ENCODE assay signal across 9 cellular contexts in the genomic region with DNA sequence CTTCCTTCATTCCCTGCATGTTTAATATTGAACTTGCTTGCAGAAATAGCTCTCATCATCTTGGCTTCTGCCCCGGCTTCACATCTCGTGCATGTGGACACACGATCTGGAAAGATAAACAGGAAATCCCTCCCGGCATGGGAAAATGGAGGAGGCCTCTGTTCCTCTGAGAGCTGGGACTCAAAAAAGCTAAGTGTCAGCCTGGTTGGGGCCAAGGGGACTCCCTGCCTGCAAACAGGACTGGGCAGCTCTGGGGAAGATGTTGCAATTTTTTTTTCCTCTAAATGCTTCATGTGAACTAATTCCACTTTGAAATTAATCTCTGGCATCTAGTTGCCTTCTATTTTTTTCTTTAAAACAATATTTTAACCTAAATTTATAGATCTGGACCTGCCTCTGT. TPM values are rescaled to one million over a fixed set of nuclear protein-coding genes. Genes with fewer than 3 reads are reported as not detected.
DNase-seq lines count a peak whose midpoint lies in the region; ATAC-seq and TF ChIP-seq lines count a peak whose summit lies in the region.
"Had no signal": no experiment of that assay in that cellular context is flagged by ENCODE, and none has a peak within 500 bp of the region (broad histone marks: within the 10 kb centered on the region; RNA-seq: fewer than 3 reads in every experiment).

No MANE protein-coding gene starts in this region.

- 0 out of 4 replicates have a peak overlapping the region, but pooled peaks of 1 of the 2 experiments have one; percentile 11 for H4K8ac ChIP-seq in IMR-90 (ENCODE audit: low read depth in 2 of 2, low read length in 2 of 2)

- no peak for TF ChIP-seq POLR2A in IMR-90 (IDR thresholded peaks at IDR 0.05; ENCODE audit: low read depth, low read length)
- no peak for TF ChIP-seq POLR2A in thyroid gland (IDR thresholded peaks at IDR 0.05)

- H4K20me1 ChIP-seq in IMR-90 (ENCODE audit: insufficient read depth, low read length): no peaks in the 10 kb centered on the region
- H4K20me1 ChIP-seq in SK-N-SH (ENCODE audit: insufficient read depth): no peaks in the 10 kb centered on the region

- POLR2A ChIA-PET in IMR-90 (lab: Charles Lee; ENCODE audit: unreplicated experiment) (no interaction called here), SK-N-SH (lab: Yijun Ruan, JAX) (no interaction called here)
- POLR2A ChIA-PET in CD8-positive, alpha-beta T cell (lab: Charles Lee): no interaction called here

- no peak overlapping the region for H3K18ac ChIP-seq in IMR-90 (ENCODE audit: low read depth, low read length)

- in situ Hi-C loops in IMR-90 (cut with MboI; ENCODE audit: low sequenced_read_pairs): no loop called here

- H3K4me3 ChIP-seq in IMR-90 (ENCODE audit: insufficient read depth, low read depth, low read length) (no peak overlapping the region), SK-N-SH (ENCODE audit: low read depth in 2 of 2, low read length in 1 of 2) (no peak overlapping the region), right cardiac atrium (ENCODE audit: low read length) (no peak overlapping the region), thyroid gland (replicated peaks in 1 of 3) (no peak overlapping the region)
- no peak overlapping the region for H3K4me3 ChIP-seq in CD8-positive, alpha-beta T cell (ENCODE audit: low read depth, low read length)

- H3K4me2 ChIP-seq in IMR-90 (ENCODE audit: low read depth, low read length): no peak overlapping the region
- H3K4me2 ChIP-seq in SK-N-SH: no peak overlapping the region

- no peak overlapping the region for H4K91ac ChIP-seq in IMR-90 (ENCODE audit: insufficient read depth, low read depth, low read length)

- H3K4me3 Mint-ChIP-seq in CD8-positive, alpha-beta T cell: no peak overlapping the region

- no peaks in the 10 kb centered on the region for H3K4me1 Mint-ChIP-seq in CD8-positive, alpha-beta T cell (ENCODE audit: low read depth)

- TF ChIP-seq CTCF in IMR-90 (conservative IDR thresholded peaks at IDR 0.05; ENCODE audit: low read depth, low read length) (no peak), SK-N-SH (IDR thresholded peaks at IDR 0.05) (no peak), thyroid gland (IDR thresholded peaks at IDR 0.05) (no peak)
- no peak for TF ChIP-seq CTCF in CD8-positive, alpha-beta T cell (IDR thresholded peaks at IDR 0.05)

- H3K9me2 ChIP-seq in SK-N-SH: no peaks in the 10 kb centered on the region

- H2BK20ac ChIP-seq in IMR-90 (ENCODE audit: low read depth, low read length): no peak overlapping the region

- peaks cover 7% of the 10 kb centered on the region for H3K27me3 Mint-ChIP-seq in CD8-positive, alpha-beta T cell (ENCODE audit: low read depth)

- H3K4me1 ChIP-seq in IMR-90 (ENCODE audit: control insufficient read depth, insufficient read depth, low read length): peaks cover 29% of the 10 kb centered on the region
- peaks cover 20 to 27% of the 10 kb centered on the region in 2 experiments; a peak in 3 of 4 replicates for H3K4me1 ChIP-seq in SK-N-SH (ENCODE audit: control insufficient read depth in 1 of 2, insufficient read depth in 2 of 2, low read depth in 1 of 2, low read length in 1 of 2)
- H3K4me1 ChIP-seq in right cardiac atrium (ENCODE audit: control insufficient read depth, insufficient read depth, low read length): peaks cover 13% of the 10 kb centered on the region
- peaks cover 0 to 30% of the 10 kb centered on the region in 2 donors for H3K4me1 ChIP-seq in thyroid gland
- H3K4me1 ChIP-seq in CD8-positive, alpha-beta T cell (ENCODE audit: insufficient read depth, low read length): no peaks in the 10 kb centered on the region

- H2BK120ac ChIP-seq in IMR-90 (ENCODE audit: low read depth, low read length): 0 out of 2 replicates have a peak overlapping the region, but pooled peaks have one; percentile 24

- TF ChIP-seq EP300 in SK-N-SH (IDR thresholded peaks at IDR 0.05; ENCODE audit: borderline replicate concordance in 1 of 2, low read depth in 1 of 2, low read length in 1 of 2): 0 out of 4 replicates have a peak, but pooled peaks of 1 of the 2 experiments have one; percentile 27

- H2AK5ac ChIP-seq in IMR-90 (ENCODE audit: low read depth, low read length): no peak overlapping the region

- dilution Hi-C loops in IMR-90 (cut with HindIII; ENCODE audit: low sequenced_read_pairs, unreplicated experiment): no loop called here

- H3K79me1 ChIP-seq in IMR-90 (ENCODE audit: low read depth in 1 of 2, low read length in 2 of 2): peaks cover 0 to 9% of the 10 kb centered on the region in 2 experiments; a peak in 3 of 4 replicates

- no peak overlapping the region for H3K27ac Mint-ChIP-seq in CD8-positive, alpha-beta T cell

- H3K27ac ChIP-seq in IMR-90 (ENCODE audit: insufficient read depth, low read length) (peak overlapping the region; percentile 55; the same call in 1 of the 2 replicates), SK-N-SH (ENCODE audit: low read depth in 2 of 2, low read length in 1 of 2) (no peak overlapping the region; a peak in 1 of 4 replicates), right cardiac atrium (ENCODE audit: low read length) (no peak overlapping the region), thyroid gland (peak overlapping the region in 1 of 3 donors; percentile 1)
- no peak overlapping the region for H3K27ac ChIP-seq in CD8-positive, alpha-beta T cell (ENCODE audit: low read depth, low read length)

- H3K9me1 ChIP-seq in IMR-90 (ENCODE audit: insufficient read depth, low read length): peaks cover 15% of the 10 kb centered on the region

- H3K27me3 ChIP-seq in IMR-90 (ENCODE audit: control insufficient read depth, insufficient read depth, low read length) (no peaks in the 10 kb centered on the region), SK-N-SH (ENCODE audit: insufficient read depth) (no peaks in the 10 kb centered on the region), right cardiac atrium (ENCODE audit: control insufficient read depth, insufficient read depth) (no peaks in the 10 kb centered on the region), thyroid gland (no peaks in the 10 kb centered on the region)
- no peaks in the 10 kb centered on the region for H3K27me3 ChIP-seq in CD8-positive, alpha-beta T cell (ENCODE audit: insufficient read depth, low read length)

- H3K36me3 ChIP-seq in IMR-90 (ENCODE audit: control insufficient read depth, insufficient read depth, low read length): no peaks in the 10 kb centered on the region
- no peaks in the 10 kb centered on the region for H3K36me3 ChIP-seq in SK-N-SH (replicated peaks in 1 of 2; ENCODE audit: control insufficient read depth in 1 of 2, insufficient read depth in 2 of 2, low read length in 1 of 2)
- H3K36me3 ChIP-seq in thyroid gland: no peaks in the 10 kb centered on the region
- H3K36me3 ChIP-seq in CD8-positive, alpha-beta T cell (ENCODE audit: insufficient read depth, low read length): no peaks in the 10 kb centered on the region

- no peaks in the 10 kb centered on the region for H3F3A ChIP-seq in SK-N-SH (replicated peaks; ENCODE audit: insufficient read depth)

- H3K79me2 ChIP-seq in SK-N-SH (ENCODE audit: insufficient read depth): no peaks in the 10 kb centered on the region

- H3K9me3 ChIP-seq in IMR-90 (ENCODE audit: control insufficient read depth, insufficient read depth, low read length) (no peaks in the 10 kb centered on the region), SK-N-SH (no peaks in the 10 kb centered on the region), right cardiac atrium (ENCODE audit: control insufficient read depth, low read length) (no peaks in the 10 kb centered on the region), thyroid gland (no peaks in the 10 kb centered on the region)
- H3K9me3 ChIP-seq in CD8-positive, alpha-beta T cell (ENCODE audit: low read length): no peaks in the 10 kb centered on the region

- CTCF ChIA-PET in IMR-90 (lab: Yijun Ruan, JAX): interaction anchor here (0.8 to 1.1 kb wide), 2 partner anchors 24 to 41 kb away, joined by 3 to 5 read pairs; no protein-coding TSS in a partner anchor
- CTCF ChIA-PET in SK-N-SH (lab: Yijun Ruan, JAX): interaction anchor here (0.6 to 3.5 kb wide), 8 partner anchors 23 to 1464 kb away, joined by 3 to 22 read pairs (median 3); a partner anchor contains a TSS
- CTCF ChIA-PET in CD8-positive, alpha-beta T cell (lab: Charles Lee): interaction anchor here (0.7 kb wide), 1 partner anchor 1418 kb away, joined by 3 read pairs; no protein-coding TSS in a partner anchor

- no TSS peak for BruUV-seq in IMR-90 (replicated peaks; lab: Mats Ljungman, UMichigan)

- H4K5ac ChIP-seq in IMR-90 (ENCODE audit: low read depth, low read length): no peak overlapping the region

- H3K9ac ChIP-seq in IMR-90 (ENCODE audit: low read depth, low read length) (no peak overlapping the region), SK-N-SH (no peak overlapping the region)

- no peak overlapping the region for H2AK9ac ChIP-seq in IMR-90 (replicated peaks; ENCODE audit: low read depth, low read length, poor library complexity)

- H3K36me3 Mint-ChIP-seq in CD8-positive, alpha-beta T cell: no peaks in the 10 kb centered on the region

- no peaks in the 10 kb centered on the region for H3K9me3 Mint-ChIP-seq in CD8-positive, alpha-beta T cell

- peak overlapping the region; percentile 4; the same call in 1 of the 2 replicates for H3K4ac ChIP-seq in IMR-90 (ENCODE audit: low read depth, low read length)

- intact Hi-C loops in IMR-90 (cut with micrococcal nuclease): no loop called here
- intact Hi-C loops in right cardiac atrium (cut with DNase I): no loop called here
- intact Hi-C loops in thyroid gland (cut with DNase I): no loop called here
- intact Hi-C loops in CD8-positive, alpha-beta T cell (cut with DNase I, micrococcal nuclease): no loop called here

- H2BK5ac ChIP-seq in IMR-90 (ENCODE audit: low read depth, low read length, poor library complexity, severe bottlenecking): no peak overlapping the region

- no peak overlapping the region for H3K56ac ChIP-seq in IMR-90 (ENCODE audit: extremely low read depth, insufficient read depth, low read length)

- WGBS in IMR-90 (ENCODE audit: extremely low coverage in 2 of 2, insufficient read length in 1 of 2), 2 experiments: 0% methylated on average over 1 of the region's 4 CpGs; no CpG with 5 or more reads in 1 of the 2 experiments
- 9% methylated on average over 4 of the region's 4 CpGs for WGBS in SK-N-SH (ENCODE audit: low lambda C conversion rate)
- 7% methylated on average over 4 of the region's 4 CpGs for WGBS in right cardiac atrium
- WGBS in thyroid gland, 2 donors: 5 to 18% methylated on average over 4 of the region's 4 CpGs

- TF ChIP-seq RAD21 in IMR-90 (IDR thresholded peaks at IDR 0.05; ENCODE audit: low read length) (no peak), SK-N-SH (IDR thresholded peaks at IDR 0.05; ENCODE audit: low read length) (no peak)

- no peak overlapping the region for H3K23ac ChIP-seq in IMR-90 (ENCODE audit: low read depth, low read length)

- H2AFZ ChIP-seq in IMR-90 (replicated peaks; ENCODE audit: low read length, poor library complexity) (peak overlapping the region; percentile 74), SK-N-SH (ENCODE audit: low read depth) (peak overlapping the region; percentile 75)

- ATAC-seq in IMR-90 (ENCODE audit: low read depth) (peak; percentile 76), right cardiac atrium (peak; percentile 85 to 91), HG03354 (IDR thresholded peaks at IDR 0.05; ENCODE audit: poor library complexity, severe bottlenecking, unreplicated experiment) (no peak)
- no peak for ATAC-seq in CD8-positive, alpha-beta T cell

- H3K14ac ChIP-seq in IMR-90 (replicated peaks; ENCODE audit: low read depth, low read length): no peak overlapping the region

- no peak overlapping the region for H2BK15ac ChIP-seq in IMR-90 (ENCODE audit: low read depth, low read length)

- peak; percentile 89 for DNase-seq in IMR-90
- DNase-seq in SK-N-SH: peak; percentile 58
- peak; percentile 71 to 86 (median 84) for DNase-seq in right cardiac atrium
- DNase-seq in thyroid gland: peak; percentile 38 to 42
- no peak for DNase-seq in DMS114 treated with DMSO at 0.1 percent for 48 hours (lab: John Stamatoyannopoulos, UW; ENCODE audit: unreplicated experiment)
- DNase-seq in CD8-positive, alpha-beta T cell: no peak
- DNase-seq in NCI-H524 (lab: John Stamatoyannopoulos, UW): no peak

RNA-seq across cellular contexts. Expression of a gene that starts 24.8 kb away (rescaled TPM):
- 11.1 and 15.0 TPM in 2 replicates for total RNA-seq in IMR-90 (2012; rRNA removed)
- polyA plus RNA-seq in IMR-90 (2012; rRNA removed): 9.2 and 10.1 TPM in 2 replicates
- 5.2 and 16.1 TPM in 2 replicates for polyA plus RNA-seq in IMR-90 (2012; cell fraction: cytosol; rRNA removed)
- 6.1 and 13.7 TPM in 2 replicates for polyA plus RNA-seq in IMR-90 (2012; cell fraction: nucleus; rRNA removed; ENCODE audit: low replicate concordance)
- 4.3 and 4.7 TPM in 2 replicates for polyA plus RNA-seq in SK-N-SH (2012; rRNA removed)
- polyA plus RNA-seq in SK-N-SH (2012; cell fraction: cytosol; rRNA removed): 5.3 and 5.5 TPM in 2 replicates
- 4.5 and 5.3 TPM in 2 replicates for polyA plus RNA-seq in SK-N-SH (2012; cell fraction: nucleus; rRNA removed)
- total RNA-seq in right cardiac atrium: 10 to 100 TPM; 16.9 to 37.0 (median 22.0) TPM
- 5.8 TPM for polyA plus RNA-seq in right cardiac atrium
- total RNA-seq in thyroid gland: 10 to 100 TPM; 34.2 to 47.0 (median 39.7) TPM
- total RNA-seq in CD8-positive, alpha-beta T cell: under 1 TPM; 0.22 to 0.35 TPM

RNA-seq across cellular contexts. Expression of a gene that starts 29.4 kb away (rescaled TPM):
- total RNA-seq in IMR-90 (2012; rRNA removed): not detected in 2 replicates
- not detected in 2 replicates for polyA plus RNA-seq in IMR-90 (2012; rRNA removed)
- 0.05 and 0.57 TPM in 2 replicates for polyA plus RNA-seq in IMR-90 (2012; cell fraction: cytosol; rRNA removed)
- 0.22 and 0.24 TPM in 2 replicates for polyA plus RNA-seq in IMR-90 (2012; cell fraction: nucleus; rRNA removed; ENCODE audit: low replicate concordance)
- 0.21 and 0.39 TPM in 2 replicates for polyA plus RNA-seq in SK-N-SH (2012; rRNA removed)
- 0.23 and 0.33 TPM in 2 replicates for polyA plus RNA-seq in SK-N-SH (2012; cell fraction: cytosol; rRNA removed)
- 0.50 and 0.66 TPM in 2 replicates for polyA plus RNA-seq in SK-N-SH (2012; cell fraction: nucleus; rRNA removed)
- total RNA-seq in right cardiac atrium: 1 to 10 TPM in 2 of 4 donors, under 1 TPM in 2; 0.86 to 1.3 (median 1.1) TPM
- 0.68 TPM for polyA plus RNA-seq in right cardiac atrium
- total RNA-seq in thyroid gland: 10 to 100 TPM in 1 of 4 donors, 1 to 10 TPM in 3; 2.8 to 17.2 (median 8.6) TPM
- total RNA-seq in CD8-positive, alpha-beta T cell: not detected
- total RNA-seq: T-helper 2 cell treated with Interferon-gamma antibody and Interleukin-4, amounts not matched to agents 100 ng/mL and 5 ng/mL, for 36 hours had no signal

Comparison
In these comparisons a context has a peak if more than half of its experiments do, and no peak if none do; other contexts are left out.
1. ATAC-seq: peak in IMR-90 (single experiment) and right cardiac atrium (2 of 2); none in HG03354 (single experiment) and CD8-positive, alpha-beta T cell (single experiment).
2. DNase-seq: peak in IMR-90 (single experiment), SK-N-SH (single experiment), right cardiac atrium (3 of 3) and thyroid gland (2 of 2); none in DMS114 treated with DMSO at 0.1 percent for 48 hours (single experiment), CD8-positive, alpha-beta T cell (0 of 7) and NCI-H524 (0 of 2).